10 cellular contexts compared by ENCODE assay signal in the genomic region with DNA sequence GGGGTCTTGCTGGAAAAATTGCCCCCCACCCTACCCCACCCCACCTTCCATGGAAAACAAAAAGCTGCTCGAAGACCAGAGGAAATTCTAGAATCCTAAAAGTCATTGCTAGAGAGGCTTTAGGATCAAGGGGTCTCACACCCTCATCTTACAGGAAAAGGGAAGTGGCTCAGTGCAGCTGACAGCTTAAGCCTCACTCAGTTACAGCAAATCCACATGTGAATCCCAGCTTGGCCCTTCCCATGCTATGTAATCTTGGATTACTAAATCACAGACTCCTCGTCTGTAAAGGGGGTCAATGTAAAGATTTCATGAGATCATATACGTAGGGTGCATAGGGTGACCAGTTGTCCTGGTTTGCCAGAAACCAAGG. TPM values are rescaled to one million over a fixed set of nuclear protein-coding genes. Genes with fewer than 3 reads are reported as not detected.
DNase-seq lines count a peak whose midpoint lies in the region; ATAC-seq and TF ChIP-seq lines count a peak whose summit lies in the region.
"Had no signal": no experiment of that assay in that cellular context is flagged by ENCODE, and none has a peak within 500 bp of the region (broad histone marks: within the 10 kb centered on the region; RNA-seq: fewer than 3 reads in every experiment).

No MANE protein-coding gene starts in this region.

- H3K4me2 ChIP-seq in GM23248 (ENCODE audit: unreplicated experiment) (no peak overlapping the region), hepatocyte (peak overlapping the region; percentile 52)

- H3K4me3 ChIP-seq in GM23248 (no peak overlapping the region), WERI-Rb-1 (ENCODE audit: low read depth, low read length) (no peak overlapping the region), hepatocyte (no peak overlapping the region), skin epidermis (no peak overlapping the region)

- H3K4me1 ChIP-seq in GM23248 (ENCODE audit: insufficient read depth) (peaks cover 6% of the 10 kb centered on the region; the same call in 1 of the 2 replicates), hepatocyte (ENCODE audit: insufficient read depth) (peaks cover 19% of the 10 kb centered on the region)

- ATAC-seq in GM19397 (IDR thresholded peaks at IDR 0.05; ENCODE audit: unreplicated experiment) = no peak

- 75 to 77% methylated on average over 3 of the region's 3 CpGs for WGBS in GM23248 (ENCODE audit: low coverage in 1 of 2, low lambda C conversion rate in 2 of 2, missing lambda C conversion rate in 2 of 2), 2 experiments
- 25% methylated on average over 3 of the region's 3 CpGs for whole genome bisulfite sequencing in hepatocyte (ENCODE audit: low lambda C conversion rate, missing lambda C conversion rate)

- H3K79me2 ChIP-seq in GM23248 (ENCODE audit: insufficient read depth) = no peaks in the 10 kb centered on the region
- no peaks in the 10 kb centered on the region for H3K79me2 ChIP-seq in hepatocyte

- TF ChIP-seq CTCF in WERI-Rb-1 (IDR thresholded peaks at IDR 0.05; ENCODE audit: low read depth, low read length) = no peak
- no peak for TF ChIP-seq CTCF in hepatocyte (IDR thresholded peaks at IDR 0.05; ENCODE audit: poor library complexity)

- H3K4me1 Mint-ChIP-seq in activated CD4-positive, alpha-beta T cell treated with anti-CD3 and anti-CD28 coated beads, Interleukin-2, amount 10 ng/mL, durations not matched to agents 24 days and 14 days = peaks cover 10% of the 10 kb centered on the region

- peak; percentile 10 for DNase-seq in GM23248
- DNase-seq in WERI-Rb-1 = peak; percentile 24
- no peak for DNase-seq in hepatocyte (ENCODE audit: low spot score)
- no peak for DNase-seq in activated CD4-positive, alpha-beta T cell treated with anti-CD3 and anti-CD28 coated beads, Interleukin-2, amount 10 ng/mL, durations not matched to agents 24 days and 14 days
- DNase-seq in activated CD8-positive, alpha-beta memory T cell treated with anti-CD3 and anti-CD28 coated beads for 24 hours = no peak
- DNase-seq in kidney glomerular epithelial cell (lab: John Stamatoyannopoulos, UW) = no peak

- no peaks in the 10 kb centered on the region for H3K9me3 Mint-ChIP-seq in activated CD4-positive, alpha-beta T cell treated with anti-CD3 and anti-CD28 coated beads, Interleukin-2, amount 10 ng/mL, durations not matched to agents 24 days and 14 days
- H3K9me3 Mint-ChIP-seq: activated T-cell treated with anti-CD3 and anti-CD28 coated beads, Interleukin-2, amount 50 U/mL, for 72 hours had no signal

- H2AFZ ChIP-seq in GM23248 (no peak overlapping the region), hepatocyte (no peak overlapping the region)

- peaks cover 4% of the 10 kb centered on the region for H3K27me3 Mint-ChIP-seq in activated CD4-positive, alpha-beta T cell treated with anti-CD3 and anti-CD28 coated beads, Interleukin-2, amount 10 ng/mL, durations not matched to agents 24 days and 14 days

- in situ Hi-C loops in GM23248 (cut with MboI) = no loop called here

- no peaks in the 10 kb centered on the region for H4K20me1 ChIP-seq in GM23248 (ENCODE audit: insufficient read depth)
- no peaks in the 10 kb centered on the region for H4K20me1 ChIP-seq in hepatocyte (ENCODE audit: insufficient read depth, poor library complexity, severe bottlenecking)

- no peaks in the 10 kb centered on the region for H3K9me3 ChIP-seq in GM23248 (ENCODE audit: low read depth)
- no peaks in the 10 kb centered on the region for H3K9me3 ChIP-seq in WERI-Rb-1 (ENCODE audit: severe bottlenecking)
- no peaks in the 10 kb centered on the region for H3K9me3 ChIP-seq in hepatocyte (ENCODE audit: low read depth)

- no peaks in the 10 kb centered on the region for H3K9me2 ChIP-seq in GM23248 (ENCODE audit: insufficient read depth)
- H3K9me2 ChIP-seq in hepatocyte (replicated peaks; ENCODE audit: insufficient read depth) = no peaks in the 10 kb centered on the region

- no peak overlapping the region for H3K27ac Mint-ChIP-seq in activated CD4-positive, alpha-beta T cell treated with anti-CD3 and anti-CD28 coated beads, Interleukin-2, amount 10 ng/mL, durations not matched to agents 24 days and 14 days
- H3K27ac Mint-ChIP-seq: progenitor cell of endocrine pancreas had no signal

- H3K36me3 Mint-ChIP-seq in activated CD4-positive, alpha-beta T cell treated with anti-CD3 and anti-CD28 coated beads, Interleukin-2, amount 10 ng/mL, durations not matched to agents 24 days and 14 days (ENCODE audit: low read depth) = no peaks in the 10 kb centered on the region

- H3K36me3 ChIP-seq in GM23248 (ENCODE audit: low read depth) (no peaks in the 10 kb centered on the region), WERI-Rb-1 (no peaks in the 10 kb centered on the region), hepatocyte (replicated peaks; ENCODE audit: insufficient read depth, low read depth) (no peaks in the 10 kb centered on the region)

- intact Hi-C loops in activated CD4-positive, alpha-beta T cell treated with anti-CD3 and anti-CD28 coated beads, Interleukin-2, amount 10 ng/mL, durations not matched to agents 24 days and 14 days (cut with micrococcal nuclease) = no loop called here

- no peaks in the 10 kb centered on the region for H3F3A ChIP-seq in GM23248 (ENCODE audit: insufficient read depth)

- H3K27me3 ChIP-seq in GM23248 (replicated peaks; ENCODE audit: insufficient read depth) (no peaks in the 10 kb centered on the region), WERI-Rb-1 (ENCODE audit: insufficient read depth, low read depth, severe bottlenecking) (peaks cover 11% of the 10 kb centered on the region), hepatocyte (no peaks in the 10 kb centered on the region)

- H3K27ac ChIP-seq in GM23248 (no peak overlapping the region), WERI-Rb-1 (no peak overlapping the region), hepatocyte (peak overlapping the region; percentile 77), skin epidermis (peak overlapping the region in 19 of 21 experiments; percentile 5 to 78 (median 52))

- H3K4me3 Mint-ChIP-seq in activated CD4-positive, alpha-beta T cell treated with anti-CD3 and anti-CD28 coated beads, Interleukin-2, amount 10 ng/mL, durations not matched to agents 24 days and 14 days = no peak overlapping the region

- H3K9ac ChIP-seq in GM23248 = no peak overlapping the region

RNA-seq across cellular contexts. Expression of gene CMKLR1, which starts 25.9 kb away (rescaled TPM):
- 2.9 and 4.9 TPM in 2 replicates for total RNA-seq in GM23248 (2014; rRNA removed; shearing (Covaris generic))
- 1.9 and 2.2 TPM in 2 replicates for polyA plus RNA-seq in GM23248 (2016; fragmentation: Nextera tagmentation; extraction: Ambion mirVana)
- 1.4 and 2.2 TPM in 2 replicates for total RNA-seq in hepatocyte
- polyA plus RNA-seq in hepatocyte = 1.5 and 3.1 TPM in 2 replicates
- total RNA-seq in activated CD4-positive, alpha-beta T cell treated with anti-CD3 and anti-CD28 coated beads, Interleukin-2, amount 10 ng/mL, durations not matched to agents 24 days and 14 days = not detected in 2 replicates
- total RNA-seq: activated T-cell treated with anti-CD3 and anti-CD28 coated beads, Interleukin-2, amount 50 U/mL, for 72 hours; progenitor cell of endocrine pancreas had no signal

Comparison
In these comparisons a context has a peak if more than half of its experiments do, and no peak if none do; other contexts are left out.
1. DNase-seq: peak in GM23248 (single experiment) and WERI-Rb-1 (single experiment); none in hepatocyte (single experiment), activated CD4-positive, alpha-beta T cell treated with anti-CD3 and anti-CD28 coated beads, Interleukin-2, amount 10 ng/mL, durations not matched to agents 24 days and 14 days (single experiment), activated CD8-positive, alpha-beta memory T cell treated with anti-CD3 and anti-CD28 coated beads for 24 hours (single experiment) and kidney glomerular epithelial cell (single experiment).
2. H3K27ac ChIP-seq: peak in hepatocyte (single experiment) and skin epidermis (19 of 21); none in GM23248 (single experiment) and WERI-Rb-1 (single experiment).